18 cellular contexts compared by ENCODE assay signal in genomic region chr13:38674208-38674607, GRCh38. TPM values are rescaled to one million over a fixed set of nuclear protein-coding genes. Genes with fewer than 3 reads are reported as not detected.
A peak's percentile ranks its signal among the peaks of the same experiment; 100 is the strongest.
DNase-seq lines count a peak whose midpoint lies in the region; ATAC-seq and TF ChIP-seq lines count a peak whose summit lies in the region.
"Had no signal": no experiment of that assay in that cellular context is flagged by ENCODE, and none has a peak within 500 bp of the region (broad histone marks: within the 10 kb centered on the region; RNA-seq: fewer than 3 reads in every experiment).

No MANE protein-coding gene starts in this region.

- H3K36me3 ChIP-seq in SJCRH30 = no peaks in the 10 kb centered on the region

- no peaks in the 10 kb centered on the region for H3K9me3 ChIP-seq in SJCRH30 (replicated peaks)

- H3K27me3 ChIP-seq in foreskin keratinocyte (no peaks in the 10 kb centered on the region), SJCRH30 (no peaks in the 10 kb centered on the region)

- H3K4me1 ChIP-seq in foreskin keratinocyte (no peaks in the 10 kb centered on the region), SJCRH30 (no peaks in the 10 kb centered on the region)

- DNase-seq in DMS53 treated with DMSO at 0.1 percent for 48 hours (lab: John Stamatoyannopoulos, UW; ENCODE audit: unreplicated experiment) (peak; percentile 94), NCI-H1048 (lab: John Stamatoyannopoulos, UW) (peak; percentile 14), SW480 (ENCODE audit: low spot score) (peak; percentile 50), foreskin keratinocyte (peak; percentile 57 to 83), SJCRH30 (no peak), NCI-H510A treated with DMSO at 0.1 percent for 48 hours (lab: John Stamatoyannopoulos, UW) (no peak), DMS153 treated with DMSO at 0.1 percent for 48 hours (lab: John Stamatoyannopoulos, UW; ENCODE audit: unreplicated experiment) (no peak)
- DNase-seq: AML-193, GDM1, H7, NCI-H1417, NCI-H187, NCI-H2107, NCI-H446 treated with DMSO at 0.1 percent for 48 hours, PC-3 had no signal

- ATAC-seq in foreskin keratinocyte (peak; percentile 89), HG03432 (IDR thresholded peaks at IDR 0.05; ENCODE audit: unreplicated experiment) (no peak)
- ATAC-seq: K562, PC-3 had no signal

- H3K4me3 ChIP-seq in SJCRH30 = no peak overlapping the region
- H3K4me3 ChIP-seq: K562 had no signal

- H3K27ac ChIP-seq in foreskin keratinocyte (no peak overlapping the region), SJCRH30 (no peak overlapping the region)

- no peak for TF ChIP-seq CTCF in foreskin keratinocyte (conservative IDR thresholded peaks at IDR 0.05)

RNA-seq across cellular contexts. Expression of gene FREM2, which starts 12.7 kb away (rescaled TPM):
- total RNA-seq in foreskin keratinocyte = 0.07 and 0.10 TPM in 2 replicates
- polyA plus RNA-seq in foreskin keratinocyte = 0.01 TPM in 2 replicates
- 4.3 and 4.7 TPM in 2 replicates for total RNA-seq in SJCRH30 (2014; rRNA removed; shearing (Covaris generic))
- polyA plus RNA-seq: CD14-positive monocyte, K562 had no signal

Comparison
In these comparisons a context has a peak if more than half of its experiments do, and no peak if none do; other contexts are left out.
1. DNase-seq: peak in DMS53 treated with DMSO at 0.1 percent for 48 hours (single experiment), NCI-H1048 (single experiment), SW480 (single experiment) and foreskin keratinocyte (2 of 2); none in SJCRH30 (0 of 2), NCI-H510A treated with DMSO at 0.1 percent for 48 hours (single experiment) and DMS153 treated with DMSO at 0.1 percent for 48 hours (single experiment).